1 cellular context compared by ENCODE assay signal in genomic region chrX:108121291-108121690, GRCh38.
TF ChIP-seq lines count a peak whose summit lies in the region.

No MANE protein-coding gene starts in this region.

TF ChIP-seq in IMR-90, 13 proteins besides CTCF, POLR2A, EP300 and RAD21:
- no peak for TF ChIP-seq CHD1 (IDR thresholded peaks at IDR 0.05; ENCODE audit: low read depth, low read length)
- no peak for TF ChIP-seq MXI1 (IDR thresholded peaks at IDR 0.05; ENCODE audit: borderline replicate concordance, low read depth, low read length)
- no peak for TF ChIP-seq MAZ (IDR thresholded peaks at IDR 0.05; ENCODE audit: borderline replicate concordance, low read depth, low read length)
- TF ChIP-seq SMC3 (IDR thresholded peaks at IDR 0.05; ENCODE audit: low read depth, low read length), result no peak
- TF ChIP-seq MAFK (IDR thresholded peaks at IDR 0.05; ENCODE audit: low read depth, low read length), result no peak
- TF ChIP-seq, protein P1, sequence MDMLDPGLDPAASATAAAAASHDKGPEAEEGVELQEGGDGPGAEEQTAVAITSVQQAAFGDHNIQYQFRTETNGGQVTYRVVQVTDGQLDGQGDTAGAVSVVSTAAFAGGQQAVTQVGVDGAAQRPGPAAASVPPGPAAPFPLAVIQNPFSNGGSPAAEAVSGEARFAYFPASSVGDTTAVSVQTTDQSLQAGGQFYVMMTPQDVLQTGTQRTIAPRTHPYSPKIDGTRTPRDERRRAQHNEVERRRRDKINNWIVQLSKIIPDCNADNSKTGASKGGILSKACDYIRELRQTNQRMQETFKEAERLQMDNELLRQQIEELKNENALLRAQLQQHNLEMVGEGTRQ (IDR thresholded peaks at IDR 0.05; ENCODE audit: low read depth, low read length), result no peak
- no peak for TF ChIP-seq NFE2L2 (IDR thresholded peaks at IDR 0.05; ENCODE audit: low read depth, low read length)
